Comparison of ENCODE assay signal across 8 cellular contexts in genomic region chr2:226873051-226873620, GRCh38. TPM values are rescaled to one million over a fixed set of nuclear protein-coding genes. Genes with fewer than 3 reads are reported as not detected.
DNase-seq lines count a peak whose midpoint lies in the region; ATAC-seq and TF ChIP-seq lines count a peak whose summit lies in the region.
"Had no signal": no experiment of that assay in that cellular context is flagged by ENCODE, and none has a peak within 500 bp of the region (broad histone marks: within the 10 kb centered on the region; RNA-seq: fewer than 3 reads in every experiment).

No MANE protein-coding gene starts in this region.

- intact Hi-C loops in CD8-positive, alpha-beta T cell (cut with DNase I, micrococcal nuclease) = no loop called here

- H3K27me3 ChIP-seq in CD8-positive, alpha-beta T cell (ENCODE audit: insufficient read depth, low read length) = no peaks in the 10 kb centered on the region

- H3K9me3 ChIP-seq in CD8-positive, alpha-beta T cell (ENCODE audit: low read length) = no peaks in the 10 kb centered on the region

- H3K27ac Mint-ChIP-seq in CD8-positive, alpha-beta T cell = no peak overlapping the region
- H3K27ac Mint-ChIP-seq: brain had no signal

- DNase-seq in M059J (ENCODE audit: low read depth) (peak; percentile 61), fibroblast of peridontal ligament (ENCODE audit: extremely low read depth) (peak; percentile 69), DMS79 (lab: John Stamatoyannopoulos, UW) (no peak), NCI-H2081 treated with DMSO at 0.1 percent for 48 hours (lab: John Stamatoyannopoulos, UW) (no peak)
- no peak for DNase-seq in CD8-positive, alpha-beta T cell

- no peak overlapping the region for H3K27ac ChIP-seq in CD8-positive, alpha-beta T cell (ENCODE audit: low read depth, low read length)

- no peak for TF ChIP-seq CTCF in CD8-positive, alpha-beta T cell (IDR thresholded peaks at IDR 0.05)

- no peak overlapping the region for H3K4me3 Mint-ChIP-seq in CD8-positive, alpha-beta T cell
- H3K4me3 Mint-ChIP-seq: brain had no signal

- CTCF ChIA-PET in CD8-positive, alpha-beta T cell (lab: Charles Lee) = no interaction called here

- H3K9me3 Mint-ChIP-seq in CD8-positive, alpha-beta T cell = no peaks in the 10 kb centered on the region

- peaks cover 57% of the 10 kb centered on the region for H3K36me3 Mint-ChIP-seq in CD8-positive, alpha-beta T cell

- no peaks in the 10 kb centered on the region for H3K36me3 ChIP-seq in CD8-positive, alpha-beta T cell (ENCODE audit: insufficient read depth, low read length)

- no peaks in the 10 kb centered on the region for H3K27me3 Mint-ChIP-seq in CD8-positive, alpha-beta T cell (ENCODE audit: low read depth)
- H3K27me3 Mint-ChIP-seq: brain had no signal

- H3K4me1 Mint-ChIP-seq in CD8-positive, alpha-beta T cell (ENCODE audit: low read depth) = peaks cover 8% of the 10 kb centered on the region

- no peaks in the 10 kb centered on the region for H3K4me1 ChIP-seq in CD8-positive, alpha-beta T cell (ENCODE audit: insufficient read depth, low read length)

- ATAC-seq in GM19043 (IDR thresholded peaks at IDR 0.05; ENCODE audit: low read depth, unreplicated experiment) (peak; percentile 58), HG02571 (IDR thresholded peaks at IDR 0.05; ENCODE audit: unreplicated experiment) (peak; percentile 41)
- no peak for ATAC-seq in CD8-positive, alpha-beta T cell

- POLR2A ChIA-PET in CD8-positive, alpha-beta T cell (lab: Charles Lee) = no interaction called here

- H3K4me3 ChIP-seq in CD8-positive, alpha-beta T cell (ENCODE audit: low read depth, low read length) = no peak overlapping the region

RNA-seq across cellular contexts. Expression of gene RHBDD1, which starts 37.3 kb away (rescaled TPM):
- 4.4 and 11.6 TPM in 2 replicates for total RNA-seq in M059J (2014; rRNA removed; shearing (Covaris generic))
- total RNA-seq in CD8-positive, alpha-beta T cell = 10 to 100 TPM; 29.7 to 30.9 TPM

Comparison
In these comparisons a context has a peak if more than half of its experiments do, and no peak if none do; other contexts are left out.
1. DNase-seq: peak in M059J (single experiment) and fibroblast of peridontal ligament (single experiment); none in DMS79 (single experiment), NCI-H2081 treated with DMSO at 0.1 percent for 48 hours (single experiment) and CD8-positive, alpha-beta T cell (0 of 7).